In genomic region chr1:58447047-58447446, GRCh38 we compare ENCODE assay signal across 24 cellular contexts.
DNase-seq lines count a peak whose midpoint lies in the region; ATAC-seq, FAIRE-seq and TF ChIP-seq lines count a peak whose summit lies in the region.
"Had no signal": no experiment of that assay in that cellular context is flagged by ENCODE, and none has a peak within 500 bp of the region (broad histone marks: within the 10 kb centered on the region; RNA-seq: fewer than 3 reads in every experiment).

No MANE protein-coding gene starts in this region.

- peak; percentile 23 for DNase-seq in bronchial epithelial cell (ENCODE audit: low read depth)
- DNase-seq in kidney: no peak
- DNase-seq in right lobe of liver: no peak
- DNase-seq in NOMO-1 treated with dmso at 0.1 percent for 144 hours (lab: John Stamatoyannopoulos, UW; ENCODE audit: unreplicated experiment): no peak
- no peak for DNase-seq in NCI-H748 (lab: John Stamatoyannopoulos, UW; ENCODE audit: unreplicated experiment)
- no peak for DNase-seq in DMS79 treated with DMSO at 0.1 percent for 48 hours (lab: John Stamatoyannopoulos, UW)
- DNase-seq: CD4-positive, alpha-beta T cell; COR-L47; GOT3; KG1; NCI-H1105; NCI-H2081; NCI-H2171; NCI-H446 treated with DMSO at 0.1 percent for 48 hours; NCI-H526 treated with DMSO at 0.1 percent for 48 hours; NK-92 treated with Interleukin-12 subunit alpha and Interleukin-12 subunit beta, amount 100 ng/mL, for 24 hours; SJCRH30 had no signal

- TF ChIP-seq POLR2A in right lobe of liver (IDR thresholded peaks at IDR 0.05): no peak

- intact Hi-C loops in kidney (cut with DNase I) (no loop called here), right lobe of liver (cut with DNase I) (no loop called here)

- peak; percentile 66 to 69 (median 68) for ATAC-seq in right lobe of liver
- ATAC-seq in GM18520 (IDR thresholded peaks at IDR 0.05; ENCODE audit: unreplicated experiment): no peak
- ATAC-seq: HCT116, Panc1 had no signal

- H3K36me3 ChIP-seq in HUES48 (ENCODE audit: control insufficient read depth, insufficient read depth, low read length): no peaks in the 10 kb centered on the region
- H3K36me3 ChIP-seq in bronchial epithelial cell (ENCODE audit: control insufficient read depth, insufficient read depth, low read length): no peaks in the 10 kb centered on the region
- H3K36me3 ChIP-seq in kidney (ENCODE audit: control insufficient read depth in 1 of 2, insufficient read depth in 2 of 2, low read length in 2 of 2): no peaks in the 10 kb centered on the region
- no peaks in the 10 kb centered on the region for H3K36me3 ChIP-seq in right lobe of liver
- H3K36me3 ChIP-seq: BLaER1, SJCRH30 had no signal

- no peak for FAIRE-seq in bronchial epithelial cell (lab: Jason Lieb, UNC)
- FAIRE-seq in kidney (lab: Jason Lieb, UNC): no peak
- FAIRE-seq: GM12891 had no signal

- peak overlapping the region; percentile 30 for H3K27ac ChIP-seq in HUES48 (ENCODE audit: low read depth, low read length)
- H3K27ac ChIP-seq in kidney (ENCODE audit: low read depth in 2 of 2, low read length in 2 of 2): peak overlapping the region; percentile 30 to 37
- H3K27ac ChIP-seq in right lobe of liver: peak overlapping the region; percentile 2 to 93 (median 91)
- H3K27ac ChIP-seq: BLaER1, HL-60, SJCRH30 had no signal

- H3K4me1 ChIP-seq in HUES48 (ENCODE audit: control insufficient read depth, insufficient read depth, low read length): peaks cover 10% of the 10 kb centered on the region
- H3K4me1 ChIP-seq in kidney (ENCODE audit: control insufficient read depth in 1 of 2, insufficient read depth in 1 of 2, low read depth in 1 of 2, low read length in 2 of 2): peaks cover under 1 to 20% of the 10 kb centered on the region in 2 donors
- H3K4me1 ChIP-seq in right lobe of liver: peaks cover 0 to 53% (median 19%) of the 10 kb centered on the region in 4 donors
- H3K4me1 ChIP-seq: BLaER1, SJCRH30 had no signal

- TF ChIP-seq CTCF in bronchial epithelial cell (IDR thresholded peaks at IDR 0.05; ENCODE audit: insufficient read depth, low read length, severe bottlenecking) (no peak), kidney (IDR thresholded peaks at IDR 0.05; ENCODE audit: borderline replicate concordance, extremely low read depth, insufficient read depth) (no peak), right lobe of liver (IDR thresholded peaks at IDR 0.05) (no peak)

- H3K4me3 ChIP-seq in HUES48 (ENCODE audit: low read depth, low read length): no peak overlapping the region
- H3K4me3 ChIP-seq in bronchial epithelial cell (ENCODE audit: low read depth, low read length): no peak overlapping the region
- H3K4me3 ChIP-seq in kidney (ENCODE audit: low read length in 2 of 2): no peak overlapping the region
- H3K4me3 ChIP-seq in right lobe of liver: peak overlapping the region in 1 of 3 donors; percentile 18
- H3K4me3 ChIP-seq: BLaER1, SJCRH30 had no signal

- no peaks in the 10 kb centered on the region for H3K9me3 ChIP-seq in HUES48 (ENCODE audit: control insufficient read depth, insufficient read depth, low read length)
- no peaks in the 10 kb centered on the region for H3K9me3 ChIP-seq in kidney (ENCODE audit: control insufficient read depth in 1 of 2, low read length in 2 of 2)
- no peaks in the 10 kb centered on the region for H3K9me3 ChIP-seq in right lobe of liver
- H3K9me3 ChIP-seq: BLaER1, SJCRH30 had no signal

- WGBS in right lobe of liver (ENCODE audit: insufficient coverage, low coverage, low lambda C conversion rate, missing lambda C conversion rate): 31% methylated on average over 3 of the region's 3 CpGs

- H3K9ac ChIP-seq in HUES48 (ENCODE audit: low read depth, low read length) (no peak overlapping the region), kidney (ENCODE audit: low read length in 2 of 2) (no peak overlapping the region)
- H3K9ac ChIP-seq: BLaER1 had no signal

- H3K27me3 ChIP-seq in HUES48 (ENCODE audit: control insufficient read depth, insufficient read depth, low read length): no peaks in the 10 kb centered on the region
- H3K27me3 ChIP-seq in bronchial epithelial cell (ENCODE audit: control insufficient read depth, insufficient read depth, low read length): no peaks in the 10 kb centered on the region
- no peaks in the 10 kb centered on the region for H3K27me3 ChIP-seq in right lobe of liver
- H3K27me3 ChIP-seq: BLaER1, SJCRH30 had no signal

Comparison
In these comparisons a context has a peak if more than half of its experiments do, and no peak if none do; other contexts are left out.
1. H3K27ac ChIP-seq: peak in every context shown above with its lines; median percentile 91 in right lobe of liver; 34 in kidney; 30 in HUES48.